ENCODE assay signal across 29 cellular contexts in the genomic region with DNA sequence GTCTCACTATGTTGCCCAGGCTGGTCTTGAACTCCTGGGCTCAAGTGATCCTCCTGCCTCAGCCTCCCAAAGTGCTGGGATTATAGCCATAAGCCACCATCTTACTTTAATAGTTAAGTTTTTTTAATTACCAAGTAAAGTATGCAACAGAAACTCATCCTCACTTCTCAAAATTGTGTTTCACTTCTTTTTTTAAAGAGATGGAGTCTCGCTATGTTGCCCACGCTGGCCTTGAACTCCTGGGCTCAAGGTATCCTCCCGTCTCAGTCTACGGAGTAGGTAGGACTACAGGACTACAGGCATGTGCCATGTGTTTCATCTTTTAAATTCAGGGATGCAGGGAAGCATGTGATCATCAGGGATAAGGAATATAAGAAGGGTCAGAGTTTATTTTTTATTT.
"Had no signal": no experiment of that assay in that cellular context is flagged by ENCODE, and none has a peak within 500 bp of the region (broad histone marks: within the 10 kb centered on the region; RNA-seq: fewer than 3 reads in every experiment).

No MANE protein-coding gene starts in this region.

- DNase-seq: hypothalamus; immature natural killer cell; kidney; left colon; left lung; lower lobe of right lung; mammary epithelial cell; mesendoderm; naive thymus-derived CD4-positive, alpha-beta T cell; pancreas; posterior cingulate gyrus; retina; right cardiac atrium; stimulated activated CD4-positive, alpha-beta T cell treated with anti-CD3 and anti-CD28 coated beads, Interleukin-12 subunit alpha, Interleukin-12 subunit beta, amount 100 ng/mL, for 4 hours; stimulated activated CD4-positive, alpha-beta T cell treated with anti-CD3 and anti-CD28 coated beads, Interleukin-15, amount 100 ng/mL, for 24 hours; stimulated activated CD4-positive, alpha-beta T cell treated with anti-CD3 and anti-CD28 coated beads, Interleukin-4, amount 100 ng/mL, for 24 hours; stimulated activated naive CD4-positive, alpha-beta T cell treated with Interleukin-2 at 50 U/mL for 16 hours; stimulated activated naive CD8-positive, alpha-beta T cell treated with anti-CD3 and anti-CD28 coated beads, Interleukin-15, amount 100 ng/mL, for 72 hours; substantia nigra; transverse colon; upper lobe of left lung had no signal

- H3K9me3 Mint-ChIP-seq: immature natural killer cell; mesothelial cell of epicardium; stimulated activated effector memory CD8-positive, alpha-beta T cell treated with anti-CD3 and anti-CD28 coated beads, Interleukin-12 subunit alpha, Interleukin-12 subunit beta, amount 100 ng/mL, for 72 hours; stimulated activated naive CD8-positive, alpha-beta T cell treated with anti-CD3 and anti-CD28 coated beads, Interleukin-15, amount 100 ng/mL, for 72 hours had no signal

- H3K27ac ChIP-seq: left lung, lower lobe of right lung, pancreas, prostate gland, skin epidermis, transverse colon, upper lobe of left lung, vagina had no signal

- H3K4me1 ChIP-seq: left lung, lower lobe of right lung, prostate gland, transverse colon, vagina had no signal

- H3K27me3 Mint-ChIP-seq: naive thymus-derived CD4-positive, alpha-beta T cell; natural killer cell treated with Interleukin-12 subunit alpha and Interleukin-12 subunit beta and Interleukin-15 and Interleukin-18, amount 100 ng/mL, for 72 hours; stimulated activated naive CD8-positive, alpha-beta T cell treated with anti-CD3 and anti-CD28 coated beads, Interleukin-15, amount 100 ng/mL, for 72 hours had no signal

- H3K9me3 ChIP-seq: lower lobe of right lung, pancreas, prostate gland, transverse colon, upper lobe of left lung, vagina had no signal

- H3K4me3 Mint-ChIP-seq: immature natural killer cell; mesothelial cell of epicardium; naive thymus-derived CD4-positive, alpha-beta T cell; natural killer cell treated with Interleukin-12 subunit alpha and Interleukin-12 subunit beta and Interleukin-15 and Interleukin-18, amount 100 ng/mL, for 72 hours; stimulated activated effector memory CD8-positive, alpha-beta T cell treated with anti-CD3 and anti-CD28 coated beads, Interleukin-12 subunit alpha, Interleukin-12 subunit beta, amount 100 ng/mL, for 72 hours; stimulated activated naive CD8-positive, alpha-beta T cell treated with anti-CD3 and anti-CD28 coated beads, Interleukin-15, amount 100 ng/mL, for 72 hours had no signal

- H3K27ac Mint-ChIP-seq: immature natural killer cell; mesothelial cell of epicardium; naive thymus-derived CD4-positive, alpha-beta T cell; natural killer cell treated with Interleukin-12 subunit alpha and Interleukin-12 subunit beta and Interleukin-15 and Interleukin-18, amount 100 ng/mL, for 72 hours; stimulated activated effector memory CD8-positive, alpha-beta T cell treated with anti-CD3 and anti-CD28 coated beads, Interleukin-12 subunit alpha, Interleukin-12 subunit beta, amount 100 ng/mL, for 72 hours; stimulated activated naive CD8-positive, alpha-beta T cell treated with anti-CD3 and anti-CD28 coated beads, Interleukin-15, amount 100 ng/mL, for 72 hours had no signal

- H3K4me1 Mint-ChIP-seq: mesothelial cell of epicardium had no signal

- H3K27me3 ChIP-seq: left lung, pancreas, transverse colon, upper lobe of left lung, vagina had no signal

- H3K4me3 ChIP-seq: left lung, lower lobe of right lung, pancreas, prostate gland, skin epidermis, transverse colon, upper lobe of left lung, vagina had no signal

- ATAC-seq: left colon; left lung; lower lobe of right lung; naive thymus-derived CD4-positive, alpha-beta T cell; natural killer cell treated with Interleukin-12 subunit alpha and Interleukin-12 subunit beta and Interleukin-15 and Interleukin-18, amount 100 ng/mL, for 72 hours; pancreas; right cardiac atrium; sciatic nerve; stimulated activated effector memory CD8-positive, alpha-beta T cell treated with anti-CD3 and anti-CD28 coated beads, Interleukin-12 subunit alpha, Interleukin-12 subunit beta, amount 100 ng/mL, for 72 hours; stimulated activated naive CD8-positive, alpha-beta T cell treated with anti-CD3 and anti-CD28 coated beads, Interleukin-15, amount 100 ng/mL, for 72 hours had no signal

- H3K36me3 Mint-ChIP-seq: mesothelial cell of epicardium; stimulated activated effector memory CD8-positive, alpha-beta T cell treated with anti-CD3 and anti-CD28 coated beads, Interleukin-12 subunit alpha, Interleukin-12 subunit beta, amount 100 ng/mL, for 72 hours had no signal

- H3K36me3 ChIP-seq: left lung, lower lobe of right lung, pancreas, prostate gland, transverse colon, upper lobe of left lung, vagina had no signal

- FAIRE-seq: islet of Langerhans, kidney, pancreas had no signal
